17 cellular contexts compared by ENCODE assay signal in the genomic region with DNA sequence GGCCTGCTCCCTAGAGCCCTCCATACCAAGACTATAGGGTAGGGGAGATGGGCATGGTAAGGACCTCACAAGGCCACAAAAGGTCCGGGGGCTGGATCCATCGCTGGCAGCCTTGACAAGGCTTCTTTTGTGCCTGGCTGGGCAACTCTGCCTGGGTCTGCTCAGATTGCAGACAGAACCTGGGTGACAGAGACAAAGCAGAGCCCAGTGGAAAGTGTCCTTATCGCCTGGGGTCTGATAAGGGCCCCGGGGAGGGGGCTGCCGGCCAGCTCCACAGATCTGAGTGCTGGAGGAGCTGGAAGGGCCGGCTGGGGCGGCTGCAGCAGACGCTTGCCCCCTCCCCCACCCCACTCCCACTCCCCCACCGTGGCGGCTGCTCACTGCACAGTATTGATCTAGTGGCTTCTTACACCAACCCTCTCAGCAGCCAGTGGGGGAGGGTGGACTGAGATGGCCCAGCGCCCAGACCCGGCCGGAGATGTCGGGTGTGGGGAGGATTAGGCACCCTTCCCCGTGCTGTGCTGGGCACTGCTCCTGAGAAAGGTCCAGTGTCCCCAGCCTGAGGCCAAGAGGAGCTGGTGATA. TPM values are rescaled to one million over a fixed set of nuclear protein-coding genes. Genes with fewer than 3 reads are reported as not detected.
DNase-seq lines count a peak whose midpoint lies in the region; ATAC-seq, FAIRE-seq and TF ChIP-seq lines count a peak whose summit lies in the region.
"Had no signal": no experiment of that assay in that cellular context is flagged by ENCODE, and none has a peak within 500 bp of the region (broad histone marks: within the 10 kb centered on the region; RNA-seq: fewer than 3 reads in every experiment).

No MANE protein-coding gene starts in this region.

- no peak overlapping the region for H3K27ac Mint-ChIP-seq in activated CD8-positive, alpha-beta T cell treated with anti-CD3 and anti-CD28 coated beads, Interleukin-2, amount 10 ng/mL, durations not matched to agents 7 days and 5 days
- H3K27ac Mint-ChIP-seq: activated naive CD8-positive, alpha-beta T cell treated with anti-CD3 and anti-CD28 coated beads for 36 hours; T-helper 2 cell treated with Interferon-gamma antibody and Interleukin-4, amounts not matched to agents 5 μg/mL and 100 μg/mL, for 36 hours had no signal

- TF ChIP-seq RAD21 in H1 (IDR thresholded peaks at IDR 0.05 in 1 of 2, conservative IDR thresholded peaks at IDR 0.05 in 1 of 2; ENCODE audit: low read depth in 2 of 2, low read length in 2 of 2): no peak

- intact Hi-C loops in OCI-LY7 (cut with micrococcal nuclease; ENCODE audit: unreplicated experiment) (no loop called here), thyroid gland (cut with DNase I) (loop anchor here (5.0 kb wide), 1 partner anchor 34 kb away; no protein-coding TSS in a partner anchor)

- H2BK12ac ChIP-seq in H1 (ENCODE audit: low read depth, low read length): 0 out of 2 replicates have a peak overlapping the region, but pooled peaks have one; percentile 39

- H3K4me3 Mint-ChIP-seq in activated CD8-positive, alpha-beta T cell treated with anti-CD3 and anti-CD28 coated beads, Interleukin-2, amount 10 ng/mL, durations not matched to agents 7 days and 5 days: no peak overlapping the region
- H3K4me3 Mint-ChIP-seq: activated naive CD8-positive, alpha-beta T cell treated with anti-CD3 and anti-CD28 coated beads for 36 hours; mesothelial cell of epicardium; T-helper 2 cell treated with Interferon-gamma antibody and Interleukin-4, amounts not matched to agents 5 μg/mL and 100 μg/mL, for 36 hours had no signal

- H4K5ac ChIP-seq in H1 (ENCODE audit: insufficient read length, low read depth, low read length): no peak overlapping the region

- no TSS peak for BruUV-seq in OCI-LY7 (replicated peaks; lab: Mats Ljungman, UMichigan)

- no peak overlapping the region for H2AK5ac ChIP-seq in H1 (ENCODE audit: low read depth, low read length)

- no peak for TF ChIP-seq EP300 in H1 (IDR thresholded peaks at IDR 0.05; ENCODE audit: borderline replicate concordance in 1 of 2, low read depth in 2 of 2, low read length in 2 of 2)

- ATAC-seq in lung (ENCODE audit: insufficient read depth, low FRiP score): no peak
- ATAC-seq in HG03342 (IDR thresholded peaks at IDR 0.05; ENCODE audit: unreplicated experiment): no peak
- ATAC-seq in activated CD8-positive, alpha-beta T cell treated with anti-CD3 and anti-CD28 coated beads, Interleukin-2, amount 10 ng/mL, durations not matched to agents 7 days and 5 days: no peak

- H2BK15ac ChIP-seq in H1 (ENCODE audit: low read length): 0 out of 2 replicates have a peak overlapping the region, but pooled peaks have one; percentile 61

- no peaks in the 10 kb centered on the region for H3K9me2 ChIP-seq in OCI-LY7 (ENCODE audit: insufficient read depth, low read length)

- no peak overlapping the region for H3K23ac ChIP-seq in H1 (ENCODE audit: insufficient read length)

- H3K4me2 ChIP-seq in OCI-LY7 (ENCODE audit: low read length): no peak overlapping the region
- no peak overlapping the region; a peak in 1 of 4 replicates for H3K4me2 ChIP-seq in H1 (ENCODE audit: insufficient read depth in 1 of 2, low read depth in 2 of 2, low read length in 2 of 2)
- H3K4me2 ChIP-seq: PC-9 had no signal

- no peak overlapping the region for H3K56ac ChIP-seq in H1 (replicated peaks; ENCODE audit: insufficient read length, low read depth, low read length)

- 0 out of 2 replicates have a peak, but pooled peaks cover 6% of the 10 kb centered on the region for H3K23me2 ChIP-seq in H1 (ENCODE audit: low read depth, low read length)

- no peak overlapping the region for H3K18ac ChIP-seq in H1 (ENCODE audit: extremely low read depth, low read length)

- no peaks in the 10 kb centered on the region for H3K4me1 Mint-ChIP-seq in activated CD8-positive, alpha-beta T cell treated with anti-CD3 and anti-CD28 coated beads, Interleukin-2, amount 10 ng/mL, durations not matched to agents 7 days and 5 days (ENCODE audit: low read depth)
- H3K4me1 Mint-ChIP-seq: activated naive CD8-positive, alpha-beta T cell treated with anti-CD3 and anti-CD28 coated beads for 36 hours had no signal

- TF ChIP-seq POLR2A in H1 (IDR thresholded peaks at IDR 0.05; ENCODE audit: control extremely low read depth in 1 of 2, low read depth in 2 of 2, low read length in 2 of 2) (no peak), thyroid gland (IDR thresholded peaks at IDR 0.05) (peak in 1 of 2 donors; percentile 45)

- H3K36me3 ChIP-seq in OCI-LY7 (ENCODE audit: insufficient read depth, low read length): no peaks in the 10 kb centered on the region
- H3K36me3 ChIP-seq in H1 (ENCODE audit: control insufficient read depth in 2 of 4, insufficient read depth in 4 of 4, low read length in 3 of 4): peaks cover 0 to 7% (median under 1%) of the 10 kb centered on the region in 4 experiments; a peak in 4 of 8 replicates
- H3K36me3 ChIP-seq in lung (ENCODE audit: control insufficient read depth in 2 of 2, insufficient read depth in 2 of 2, low read length in 2 of 2): no peaks in the 10 kb centered on the region
- peaks cover 0 to 2% of the 10 kb centered on the region in 2 donors for H3K36me3 ChIP-seq in thyroid gland

- no peaks in the 10 kb centered on the region for H3K36me3 Mint-ChIP-seq in activated CD8-positive, alpha-beta T cell treated with anti-CD3 and anti-CD28 coated beads, Interleukin-2, amount 10 ng/mL, durations not matched to agents 7 days and 5 days (ENCODE audit: low read depth)
- H3K36me3 Mint-ChIP-seq: activated naive CD8-positive, alpha-beta T cell treated with anti-CD3 and anti-CD28 coated beads for 36 hours; mesothelial cell of epicardium had no signal

- no peaks in the 10 kb centered on the region for H3K9me3 ChIP-seq in OCI-LY7 (ENCODE audit: low read length)
- H3K9me3 ChIP-seq in H1 (ENCODE audit: insufficient read depth in 2 of 2, low read depth in 1 of 2, low read length in 1 of 2): no peaks in the 10 kb centered on the region
- H3K9me3 ChIP-seq in lung (ENCODE audit: control insufficient read depth in 2 of 2, insufficient read depth in 1 of 2, low read length in 1 of 2): no peaks in the 10 kb centered on the region
- H3K9me3 ChIP-seq in thyroid gland: no peaks in the 10 kb centered on the region

- peaks cover 45% of the 10 kb centered on the region for H3K4me1 ChIP-seq in OCI-LY7 (ENCODE audit: insufficient read depth, low read length, poor library complexity, severe bottlenecking)
- H3K4me1 ChIP-seq in H1 (replicated peaks in 1 of 4; ENCODE audit: control insufficient read depth in 3 of 4, insufficient read depth in 4 of 4, low read length in 3 of 4): peaks cover 0 to 23% (median 15%) of the 10 kb centered on the region in 4 experiments; a peak in 6 of 7 replicates
- H3K4me1 ChIP-seq in lung (ENCODE audit: control insufficient read depth in 2 of 2, insufficient read depth in 2 of 2, low read length in 2 of 2): peaks cover 19 to 40% of the 10 kb centered on the region in 2 donors
- H3K4me1 ChIP-seq in thyroid gland: peaks cover 82 to 86% of the 10 kb centered on the region in 2 donors

- no peak overlapping the region for H2BK5ac ChIP-seq in H1 (ENCODE audit: low read depth, low read length)

- H4K91ac ChIP-seq in H1 (replicated peaks; ENCODE audit: insufficient read length, low read length): no peak overlapping the region

- H2AFZ ChIP-seq in OCI-LY7 (ENCODE audit: low read length) (peak overlapping the region; percentile 25; the same call in 1 of the 2 replicates), H1 (ENCODE audit: low read length) (no peak overlapping the region)
- H2AFZ ChIP-seq: PC-9 had no signal

- H3K4me3 ChIP-seq in OCI-LY7 (ENCODE audit: low read depth, low read length, poor library complexity, severe bottlenecking): no peak overlapping the region
- H3K4me3 ChIP-seq in H1 (ENCODE audit: extremely low read depth in 1 of 4, insufficient read depth in 2 of 4, low read depth in 3 of 4, low read length in 4 of 4): no peak overlapping the region
- no peak overlapping the region for H3K4me3 ChIP-seq in lung
- no peak overlapping the region for H3K4me3 ChIP-seq in thyroid gland (replicated peaks in 1 of 3)
- H3K4me3 ChIP-seq: PC-9 had no signal

- peaks cover 5% of the 10 kb centered on the region for H3K27me3 Mint-ChIP-seq in activated CD8-positive, alpha-beta T cell treated with anti-CD3 and anti-CD28 coated beads, Interleukin-2, amount 10 ng/mL, durations not matched to agents 7 days and 5 days (ENCODE audit: low read depth)

- no peak overlapping the region for H4K8ac ChIP-seq in H1 (ENCODE audit: extremely low read depth, insufficient read depth, low read length)

- 83% methylated on average over 10 of the region's 15 CpGs; no CpG with 5 or more reads in 1 of the 2 experiments for WGBS in H1 (ENCODE audit: extremely low coverage in 1 of 2, insufficient coverage in 1 of 2, insufficient read length in 1 of 2, insufficient replicate concordance in 2 of 2, low coverage in 1 of 2, low lambda C conversion rate in 2 of 2, missing lambda C conversion rate in 1 of 2), 2 experiments
- 39 to 72% methylated on average over 12 to 15 of the region's 15 CpGs for WGBS in lung, 2 donors
- WGBS in thyroid gland, 2 donors: 14 to 20% methylated on average over 2 to 10 of the region's 15 CpGs

- H2BK20ac ChIP-seq in H1 (ENCODE audit: low read length): no peak overlapping the region

- H4K20me1 ChIP-seq in OCI-LY7 (ENCODE audit: insufficient read depth, low read length): no peaks in the 10 kb centered on the region
- peaks cover 10 to 40% of the 10 kb centered on the region in 2 experiments for H4K20me1 ChIP-seq in H1 (replicated peaks in 1 of 2; ENCODE audit: control insufficient read depth in 1 of 2, insufficient read depth in 2 of 2, low read length in 2 of 2)

- FAIRE-seq in H1 (lab: Jason Lieb, UNC): no peak
- FAIRE-seq: D721Med had no signal

- CTCF ChIA-PET in OCI-LY7 (lab: Charles Lee; ENCODE audit: unreplicated experiment): interaction anchor here (1.4 kb wide), 1 partner anchor 97 kb away, joined by 4 read pairs; the partner anchor contains the start of gene CFAP20
- CTCF ChIA-PET in H1 (lab: Charles Lee; ENCODE audit: partially characterized antibody): interaction anchor here (0.6 to 19.9 kb wide), 33 partner anchors 8 to 370 kb away, joined by 3 to 362 read pairs (median 4); partner anchors contain the start of genes CFAP20 and USB1
- CTCF ChIA-PET in activated CD8-positive, alpha-beta T cell treated with anti-CD3 and anti-CD28 coated beads, Interleukin-2, amount 10 ng/mL, durations not matched to agents 7 days and 5 days (lab: Charles Lee): interaction anchor here (1.1 kb wide), 2 partner anchors 9 to 94 kb away, joined by 3 to 4 read pairs; no protein-coding TSS in a partner anchor

- H3K27me3 ChIP-seq in H1 (replicated peaks in 1 of 4; ENCODE audit: control insufficient read depth in 3 of 4, extremely low read depth in 1 of 4, insufficient read depth in 3 of 4, low read length in 3 of 4) (no peaks in the 10 kb centered on the region), lung (ENCODE audit: control insufficient read depth, insufficient read depth) (no peaks in the 10 kb centered on the region), thyroid gland (no peaks in the 10 kb centered on the region)

- DNase-seq in OCI-LY7 (ENCODE audit: low spot score): no peak
- DNase-seq in H1 (ENCODE audit: low read depth in 1 of 2, low spot score in 2 of 2): no peak
- DNase-seq in lung (ENCODE audit: low spot score): peak; percentile 60
- peak; percentile 96 to 97 for DNase-seq in thyroid gland
- DNase-seq in effector CD4-positive, alpha-beta T cell: no peak
- no peak for DNase-seq in activated CD8-positive, alpha-beta T cell treated with anti-CD3 and anti-CD28 coated beads, Interleukin-2, amount 10 ng/mL, durations not matched to agents 7 days and 5 days
- DNase-seq in NCI-H524 (lab: John Stamatoyannopoulos, UW): no peak
- DNase-seq: activated naive CD8-positive, alpha-beta T cell treated with anti-CD3 and anti-CD28 coated beads for 36 hours; effector CD8-positive, alpha-beta T cell; foreskin melanocyte; KBM-7; NCI-H1930 had no signal

- H3K9me3 Mint-ChIP-seq in activated CD8-positive, alpha-beta T cell treated with anti-CD3 and anti-CD28 coated beads, Interleukin-2, amount 10 ng/mL, durations not matched to agents 7 days and 5 days (ENCODE audit: insufficient read depth): no peaks in the 10 kb centered on the region
- H3K9me3 Mint-ChIP-seq: activated naive CD8-positive, alpha-beta T cell treated with anti-CD3 and anti-CD28 coated beads for 36 hours; mesothelial cell of epicardium; T-helper 2 cell treated with Interferon-gamma antibody and Interleukin-4, amounts not matched to agents 5 μg/mL and 100 μg/mL, for 36 hours had no signal

- POLR2A ChIA-PET in OCI-LY7 (lab: Charles Lee): interaction anchor here (1.1 to 1.2 kb wide), 2 partner anchors 95 to 98 kb away, joined by 3 read pairs; no protein-coding TSS in a partner anchor
- POLR2A ChIA-PET in H1 (lab: Charles Lee; ENCODE audit: partially characterized antibody): interaction anchor here (1.3 to 1.9 kb wide), 2 partner anchors 11 to 97 kb away, joined by 3 to 8 read pairs; partner anchors contain the start of gene CFAP20
- POLR2A ChIA-PET in activated CD8-positive, alpha-beta T cell treated with anti-CD3 and anti-CD28 coated beads, Interleukin-2, amount 10 ng/mL, durations not matched to agents 7 days and 5 days (lab: Charles Lee): no interaction called here

- H3K4ac ChIP-seq in H1 (replicated peaks; ENCODE audit: insufficient read length, low read depth, low read length): no peak overlapping the region

- no peaks in the 10 kb centered on the region for H3K79me2 ChIP-seq in OCI-LY7 (ENCODE audit: insufficient read depth, low read depth, low read length)
- H3K79me2 ChIP-seq in H1 (ENCODE audit: control insufficient read depth in 1 of 2, insufficient read depth in 2 of 2, low read length in 2 of 2): peaks cover 0 to 53% of the 10 kb centered on the region in 2 experiments; a peak in 2 of 4 replicates

- H3K27ac ChIP-seq in OCI-LY7 (ENCODE audit: low read depth, low read length, poor library complexity, severe bottlenecking): no peak overlapping the region
- H3K27ac ChIP-seq in H1 (ENCODE audit: low read depth, low read length): no peak overlapping the region
- peak overlapping the region; percentile 23 to 62 for H3K27ac ChIP-seq in lung (ENCODE audit: low read depth in 1 of 2, low read length in 1 of 2)
- H3K27ac ChIP-seq in thyroid gland: peak overlapping the region; percentile 76 to 89 (median 88)
- H3K27ac ChIP-seq: PC-9 had no signal

- peaks cover 33% of the 10 kb centered on the region for H3K79me1 ChIP-seq in H1 (ENCODE audit: low read depth, low read length)

- H3K14ac ChIP-seq in H1 (ENCODE audit: insufficient read length): no peak overlapping the region

- H2BK120ac ChIP-seq in H1 (replicated peaks; ENCODE audit: low read depth, low read length): no peak overlapping the region

- no peak overlapping the region for H3K9ac ChIP-seq in H1 (replicated peaks in 1 of 4; ENCODE audit: extremely low read depth in 1 of 4, low read depth in 3 of 4, low read length in 3 of 4)

- TF ChIP-seq CTCF in OCI-LY7 (conservative IDR thresholded peaks at IDR 0.05; ENCODE audit: low read length) (no peak), H1 (IDR thresholded peaks at IDR 0.05; ENCODE audit: control extremely low read depth in 1 of 3, insufficient read depth in 1 of 3, low read depth in 1 of 3, low read length in 3 of 3) (no peak), lung (IDR thresholded peaks at IDR 0.05; ENCODE audit: control extremely low read depth, extremely low read depth) (no peak), thyroid gland (IDR thresholded peaks at IDR 0.05) (no peak)

RNA-seq across cellular contexts. Expression of gene MMP15, which starts 7.2 kb away (rescaled TPM):
- not detected in 2 replicates for total RNA-seq in OCI-LY7 (2014; rRNA removed; shearing (Covaris generic))
- total RNA-seq in OCI-LY7 (2022): 0.18 and 0.21 TPM in 2 replicates
- total RNA-seq in H1 (2021; fragmentation: NEBNext Ultra II Directional; extraction: Animal tissue kit (Norgen Biotek cat#: 25700)): 42.2 and 44.0 TPM in 2 replicates
- polyA plus RNA-seq in H1 (2011; rRNA removed): 38.5 and 64.8 TPM in 2 replicates
- 34.8 TPM for polyA plus RNA-seq in H1 (2011; cell fraction: cytosol; rRNA removed)
- 47.7 TPM for polyA plus RNA-seq in H1 (2011; cell fraction: nucleus; rRNA removed)
- polyA plus RNA-seq in H1 (2012, experiment 1 of 2): 21.6 to 36.4 TPM (median 33.6 TPM) in 4 replicates
- 33.8 TPM for polyA plus RNA-seq in H1 (2012, experiment 2 of 2)
- polyA plus RNA-seq in H1 (2013, experiment 1 of 2): 50.5 TPM
- 46.8 TPM for polyA plus RNA-seq in H1 (2013, experiment 2 of 2)
- polyA minus RNA-seq in H1 (2011; rRNA and poly(A)+ RNA removed): 17.8 and 18.2 TPM in 2 replicates
- 39.2 TPM for polyA minus RNA-seq in H1 (2011; cell fraction: cytosol; rRNA and poly(A)+ RNA removed)
- 20.9 TPM for polyA minus RNA-seq in H1 (2011; cell fraction: nucleus; rRNA and poly(A)+ RNA removed)
- 10 to 100 TPM; 35.3 to 44.5 TPM for total RNA-seq in lung
- 10 to 100 TPM; 19.5 to 23.6 TPM for polyA plus RNA-seq in lung
- 100 to 1,000 TPM in 1 of 4 donors, 10 to 100 TPM in 3; 36.5 to 105 (median 80.5) TPM for total RNA-seq in thyroid gland
- total RNA-seq in activated CD8-positive, alpha-beta T cell treated with anti-CD3 and anti-CD28 coated beads, Interleukin-2, amount 10 ng/mL, durations not matched to agents 7 days and 5 days: under 1 TPM; 0.50 to 0.61 TPM

RNA-seq across cellular contexts. Expression of gene USB1, which starts 31.6 kb away (rescaled TPM):
- total RNA-seq in OCI-LY7 (2014; rRNA removed; shearing (Covaris generic)): 10.4 and 12.5 TPM in 2 replicates
- total RNA-seq in OCI-LY7 (2022): 39.5 and 48.3 TPM in 2 replicates
- total RNA-seq in H1 (2021; fragmentation: NEBNext Ultra II Directional; extraction: Animal tissue kit (Norgen Biotek cat#: 25700)): 65.4 and 72.9 TPM in 2 replicates
- 75.9 and 81.0 TPM in 2 replicates for polyA plus RNA-seq in H1 (2011; rRNA removed)
- polyA plus RNA-seq in H1 (2011; cell fraction: cytosol; rRNA removed): 70.6 TPM
- 50.0 TPM for polyA plus RNA-seq in H1 (2011; cell fraction: nucleus; rRNA removed)
- 66.1 to 74.2 TPM (median 69.6 TPM) in 4 replicates for polyA plus RNA-seq in H1 (2012, experiment 1 of 2)
- polyA plus RNA-seq in H1 (2012, experiment 2 of 2): 55.9 TPM
- polyA plus RNA-seq in H1 (2013, experiment 1 of 2): 47.0 TPM
- polyA plus RNA-seq in H1 (2013, experiment 2 of 2): 48.2 TPM
- polyA minus RNA-seq in H1 (2011; rRNA and poly(A)+ RNA removed): 59.7 and 77.6 TPM in 2 replicates
- polyA minus RNA-seq in H1 (2011; cell fraction: cytosol; rRNA and poly(A)+ RNA removed): 85.1 TPM
- 41.5 TPM for polyA minus RNA-seq in H1 (2011; cell fraction: nucleus; rRNA and poly(A)+ RNA removed)
- total RNA-seq in lung: 10 to 100 TPM; 14.7 to 54.8 TPM
- polyA plus RNA-seq in lung: 10 to 100 TPM; 22.7 to 72.7 TPM
- 10 to 100 TPM; 31.4 to 79.0 (median 60.0) TPM for total RNA-seq in thyroid gland
- total RNA-seq in activated CD8-positive, alpha-beta T cell treated with anti-CD3 and anti-CD28 coated beads, Interleukin-2, amount 10 ng/mL, durations not matched to agents 7 days and 5 days: 10 to 100 TPM; 67.0 to 68.6 TPM

RNA-seq across cellular contexts. Expression of gene ZNF319, which starts 32.3 kb away (rescaled TPM):
- 4.2 and 4.7 TPM in 2 replicates for total RNA-seq in OCI-LY7 (2014; rRNA removed; shearing (Covaris generic))
- total RNA-seq in OCI-LY7 (2022) (12.7 and 13.0 TPM in 2 replicates), lung (10 to 100 TPM in 1 of 2 donors, 1 to 10 TPM in 1; 6.0 to 15.3 TPM), thyroid gland (10 to 100 TPM; 12.1 to 24.0 (median 18.7) TPM)
- total RNA-seq in H1 (2021; fragmentation: NEBNext Ultra II Directional; extraction: Animal tissue kit (Norgen Biotek cat#: 25700)): 5.0 and 5.5 TPM in 2 replicates
- polyA plus RNA-seq in H1 (2011; rRNA removed) (3.3 and 5.5 TPM in 2 replicates), lung (10 to 100 TPM in 1 of 2 donors, 1 to 10 TPM in 1; 6.2 to 13.0 TPM)
- 3.2 TPM for polyA plus RNA-seq in H1 (2011; cell fraction: cytosol; rRNA removed)
- 6.8 TPM for polyA plus RNA-seq in H1 (2011; cell fraction: nucleus; rRNA removed)
- polyA plus RNA-seq in H1 (2012, experiment 1 of 2): 2.8 to 3.7 TPM (median 3.5 TPM) in 4 replicates
- 3.1 TPM for polyA plus RNA-seq in H1 (2012, experiment 2 of 2)
- 4.2 TPM for polyA plus RNA-seq in H1 (2013, experiment 1 of 2)
- 4.9 TPM for polyA plus RNA-seq in H1 (2013, experiment 2 of 2)
- polyA minus RNA-seq in H1 (2011; rRNA and poly(A)+ RNA removed): 5.2 and 6.1 TPM in 2 replicates
- polyA minus RNA-seq in H1 (2011; cell fraction: cytosol; rRNA and poly(A)+ RNA removed): 5.2 TPM
- 6.0 TPM for polyA minus RNA-seq in H1 (2011; cell fraction: nucleus; rRNA and poly(A)+ RNA removed)
- total RNA-seq in activated CD8-positive, alpha-beta T cell treated with anti-CD3 and anti-CD28 coated beads, Interleukin-2, amount 10 ng/mL, durations not matched to agents 7 days and 5 days: 10 to 100 TPM; 16.6 to 17.0 TPM

Comparison
In these comparisons a context has a peak if more than half of its experiments do, and no peak if none do; other contexts are left out.
1. DNase-seq: peak in lung (single experiment) and thyroid gland (2 of 2); none in OCI-LY7 (single experiment), H1 (0 of 2), effector CD4-positive, alpha-beta T cell (single experiment), activated CD8-positive, alpha-beta T cell treated with anti-CD3 and anti-CD28 coated beads, Interleukin-2, amount 10 ng/mL, durations not matched to agents 7 days and 5 days (single experiment) and NCI-H524 (0 of 2).
2. H3K27ac ChIP-seq: peak in lung (2 of 2) and thyroid gland (3 of 3); none in OCI-LY7 (single experiment) and H1 (single experiment).
3. RNA of gene MMP15, which starts 7.2 kb away (total RNA-seq): 36.5 to 105 TPM in thyroid gland, 35.3 to 44.5 TPM in lung and 42.2 to 44.0 TPM in H1; 0.50 to 0.61 TPM in activated CD8-positive, alpha-beta T cell treated with anti-CD3 and anti-CD28 coated beads, Interleukin-2, amount 10 ng/mL, durations not matched to agents 7 days and 5 days and 0.18 to 0.21 TPM in OCI-LY7; every median in the first group is over 10 times any median in the second.